23 cellular contexts compared by ENCODE assay signal in genomic region chr7:133957860-133958259, GRCh38.
"Had no signal": no experiment of that assay in that cellular context is flagged by ENCODE, and none has a peak within 500 bp of the region (broad histone marks: within the 10 kb centered on the region; RNA-seq: fewer than 3 reads in every experiment).

No MANE protein-coding gene starts in this region.

- ATAC-seq: activated CD8-positive, alpha-beta memory T cell treated with anti-CD3 and anti-CD28 coated beads, Interleukin-2, amount 10 ng/mL, durations not matched to agents 7 days and 5 days; body of pancreas; Panc1; Right ventricle myocardium inferior; WTC11 had no signal

- DNase-seq: activated CD4-positive, alpha-beta T cell treated with anti-CD3 and anti-CD28 coated beads for 48 hours; activated CD4-positive, alpha-beta T cell treated with anti-CD3 and anti-CD28 coated beads, Interleukin-2, amount 50 U/mL, for 4 hours; activated CD4-positive, CD25-positive, alpha-beta regulatory T cell treated with anti-CD3 and anti-CD28 coated beads, Interleukin-2, amount 50 U/mL, for 72 hours; activated CD8-positive, alpha-beta memory T cell treated with anti-CD3 and anti-CD28 coated beads, Interleukin-2, amount 10 ng/mL, durations not matched to agents 7 days and 5 days; activated effector memory CD4-positive, alpha-beta T cell treated with Interleukin-2 at 50 U/mL for 16 hours; activated naive CD4-positive, alpha-beta T cell; activated T-cell treated with anti-CD3 and anti-CD28 coated beads, Interleukin-2, amount 50 U/mL, for 24 hours; amniotic stem cell; body of pancreas; Kasumi-1; KBM-7; NCI-H1048; NCI-H1417; NCI-H2029; NCI-H2107; NCI-H510A treated with DMSO at 0.1 percent for 48 hours; NCI-H69; NK-92 treated with Interleukin-12 subunit alpha and Interleukin-12 subunit beta, amount 100 ng/mL, for 24 hours; RPMI8226 had no signal

- H3K4me3 ChIP-seq: ascending aorta, body of pancreas had no signal
